19 cellular contexts compared by ENCODE assay signal in the genomic region with DNA sequence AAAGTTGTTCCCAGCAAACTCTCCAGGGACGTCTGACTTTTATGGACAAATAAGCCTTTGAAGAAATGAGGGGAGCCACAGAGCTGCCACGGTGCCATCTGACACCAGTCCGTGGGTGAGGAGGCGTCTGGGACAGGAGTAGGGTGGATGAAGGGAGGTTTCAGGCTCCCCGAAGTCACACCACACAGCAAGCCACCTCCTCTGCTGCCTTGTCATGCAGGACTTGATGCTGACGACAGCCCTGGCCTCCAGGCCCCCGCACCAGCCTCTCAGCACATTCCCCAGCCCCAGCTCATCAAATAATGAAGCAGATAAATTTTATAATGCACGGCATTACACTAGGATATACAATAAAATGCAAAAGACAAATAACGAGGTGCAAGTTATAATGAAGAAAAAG.
"Had no signal": no experiment of that assay in that cellular context is flagged by ENCODE, and none has a peak within 500 bp of the region (broad histone marks: within the 10 kb centered on the region; RNA-seq: fewer than 3 reads in every experiment).

No MANE protein-coding gene starts in this region.

- H3K27ac Mint-ChIP-seq: activated naive CD8-positive, alpha-beta T cell treated with anti-CD3 and anti-CD28 coated beads, Interleukin-2, amount 10 ng/mL, durations not matched to agents 7 days and 5 days; effector memory CD8-positive, alpha-beta T cell; naive B cell; stimulated activated naive B cell treated with anti-CD40 and anti-IgM and Interleukin-4, amounts not matched to agents 10 μg/mL and 1 μg/mL and 100 μg/mL, for 72 hours had no signal

- H3K4me1 Mint-ChIP-seq: activated naive CD8-positive, alpha-beta T cell treated with anti-CD3 and anti-CD28 coated beads, Interleukin-2, amount 10 ng/mL, durations not matched to agents 7 days and 5 days; naive B cell had no signal

- DNase-seq: activated CD4-positive, alpha-beta T cell treated with anti-CD3 and anti-CD28 coated beads, Interleukin-2, amount 50 U/mL, for 1 hour; activated naive CD4-positive, alpha-beta T cell; activated naive CD8-positive, alpha-beta T cell treated with anti-CD3 and anti-CD28 coated beads, Interleukin-2, amount 10 ng/mL, durations not matched to agents 7 days and 5 days; activated T-cell treated with anti-CD3 and anti-CD28 coated beads for 4 hours; anterior cingulate cortex; cerebellar nuclear complex; dermis blood vessel endothelial cell; effector memory CD8-positive, alpha-beta T cell; left colon; naive B cell; psoas muscle; stimulated activated CD4-positive, alpha-beta T cell treated with anti-CD3 and anti-CD28 coated beads, Interleukin-4, amount 100 ng/mL, for 1 hour; stimulated activated naive B cell treated with anti-CD40 and anti-IgM and Interleukin-4, amounts not matched to agents 10 μg/mL and 1 μg/mL and 100 μg/mL, for 72 hours; SW 1271; tibial artery had no signal

- H3K4me3 ChIP-seq: breast epithelium, gastroesophageal sphincter, lung, psoas muscle, tibial artery, vagina had no signal

- H3K4me3 Mint-ChIP-seq: activated naive CD8-positive, alpha-beta T cell treated with anti-CD3 and anti-CD28 coated beads, Interleukin-2, amount 10 ng/mL, durations not matched to agents 7 days and 5 days; effector memory CD8-positive, alpha-beta T cell; naive B cell had no signal

- H3K9me3 Mint-ChIP-seq: activated naive CD8-positive, alpha-beta T cell treated with anti-CD3 and anti-CD28 coated beads, Interleukin-2, amount 10 ng/mL, durations not matched to agents 7 days and 5 days; effector memory CD8-positive, alpha-beta T cell had no signal

- H3K36me3 Mint-ChIP-seq: activated naive CD8-positive, alpha-beta T cell treated with anti-CD3 and anti-CD28 coated beads, Interleukin-2, amount 10 ng/mL, durations not matched to agents 7 days and 5 days; naive B cell had no signal

- H3K27me3 Mint-ChIP-seq: activated naive CD8-positive, alpha-beta T cell treated with anti-CD3 and anti-CD28 coated beads, Interleukin-2, amount 10 ng/mL, durations not matched to agents 7 days and 5 days had no signal
